10 cellular contexts compared by ENCODE assay signal in genomic region chr20:51366155-51366886, GRCh38.
DNase-seq lines count a peak whose midpoint lies in the region; ATAC-seq, FAIRE-seq and TF ChIP-seq lines count a peak whose summit lies in the region.
"Had no signal": no experiment of that assay in that cellular context is flagged by ENCODE, and none has a peak within 500 bp of the region (broad histone marks: within the 10 kb centered on the region; RNA-seq: fewer than 3 reads in every experiment).

No MANE protein-coding gene starts in this region.

- TF ChIP-seq CTCF in BJ (IDR thresholded peaks at IDR 0.05; ENCODE audit: insufficient read depth, low read depth, low read length) (no peak), pancreas (IDR thresholded peaks at IDR 0.05) (no peak)

- ATAC-seq in pancreas = peak in 3 of 4 donors; percentile 53 to 68 (median 65)

- CTCF ChIA-PET in BJ (lab: Yijun Ruan, JAX) = interaction anchor here (0.6 to 2.2 kb wide), 8 partner anchors 43 to 571 kb away, joined by 3 to 14 read pairs (median 4); partner anchors contain the start of gene BCAS4

- peak overlapping the region; percentile 98 for H3K27ac ChIP-seq in SJCRH30
- peak overlapping the region in 2 of 4 donors; percentile 12 to 22 for H3K27ac ChIP-seq in pancreas

- H3K36me3 ChIP-seq in BJ (ENCODE audit: control insufficient read depth, insufficient read depth, low read length) (no peaks in the 10 kb centered on the region), SJCRH30 (no peaks in the 10 kb centered on the region), pancreas (no peaks in the 10 kb centered on the region)

- H3K27me3 ChIP-seq in BJ (ENCODE audit: control insufficient read depth, insufficient read depth, low read length) = no peaks in the 10 kb centered on the region
- H3K27me3 ChIP-seq in SJCRH30 = no peaks in the 10 kb centered on the region
- H3K27me3 ChIP-seq in pancreas = no peaks in the 10 kb centered on the region

- peaks cover 25% of the 10 kb centered on the region for H3K4me1 ChIP-seq in SJCRH30
- no peaks in the 10 kb centered on the region for H3K4me1 ChIP-seq in pancreas

- intact Hi-C loops in pancreas (cut with DNase I) = no loop called here

- peaks cover 5% of the 10 kb centered on the region for H3K9me3 ChIP-seq in SJCRH30 (replicated peaks)
- no peaks in the 10 kb centered on the region for H3K9me3 ChIP-seq in pancreas

- POLR2A ChIA-PET in BJ (lab: Charles Lee) = no interaction called here

- H3K4me3 ChIP-seq in BJ (ENCODE audit: low read depth, low read length) (no peak overlapping the region), SJCRH30 (peak overlapping the region; percentile 11; the same call in 1 of the 2 replicates), pancreas (no peak overlapping the region)

- 68 to 73% methylated on average over 16 of the region's 16 CpGs for WGBS in pancreas, 2 donors

- FAIRE-seq in pancreas (lab: Jason Lieb, UNC) (no peak), frontal cortex (lab: Jason Lieb, UNC) (no peak)
- FAIRE-seq: D721Med had no signal

- DNase-seq in BJ (ENCODE audit: low read depth) (peak; percentile 100), SJCRH30 (peak; percentile 95 to 96), fibroblast of peridontal ligament (ENCODE audit: extremely low read depth) (peak; percentile 100), pancreas (peak in 2 of 6 donors; percentile 29 to 37), OCI-M2 (lab: John Stamatoyannopoulos, UW; ENCODE audit: unreplicated experiment) (no peak), frontal cortex (ENCODE audit: low spot score in 2 of 2) (no peak), NK-92 (lab: John Stamatoyannopoulos, UW; ENCODE audit: unreplicated experiment) (no peak)
- no peak for DNase-seq in effector CD4-positive, alpha-beta T cell
- DNase-seq: stimulated activated CD4-positive, alpha-beta T cell treated with anti-CD3 and anti-CD28 coated beads, Interleukin-2, amount 100 ng/mL, for 48 hours had no signal

Comparison
In these comparisons a context has a peak if more than half of its experiments do, and no peak if none do; other contexts are left out.
1. DNase-seq: peak in BJ (single experiment), SJCRH30 (2 of 2) and fibroblast of peridontal ligament (single experiment); none in effector CD4-positive, alpha-beta T cell (single experiment), OCI-M2 (single experiment), frontal cortex (0 of 2) and NK-92 (single experiment).